1 cellular context compared by ENCODE assay signal in the genomic region with DNA sequence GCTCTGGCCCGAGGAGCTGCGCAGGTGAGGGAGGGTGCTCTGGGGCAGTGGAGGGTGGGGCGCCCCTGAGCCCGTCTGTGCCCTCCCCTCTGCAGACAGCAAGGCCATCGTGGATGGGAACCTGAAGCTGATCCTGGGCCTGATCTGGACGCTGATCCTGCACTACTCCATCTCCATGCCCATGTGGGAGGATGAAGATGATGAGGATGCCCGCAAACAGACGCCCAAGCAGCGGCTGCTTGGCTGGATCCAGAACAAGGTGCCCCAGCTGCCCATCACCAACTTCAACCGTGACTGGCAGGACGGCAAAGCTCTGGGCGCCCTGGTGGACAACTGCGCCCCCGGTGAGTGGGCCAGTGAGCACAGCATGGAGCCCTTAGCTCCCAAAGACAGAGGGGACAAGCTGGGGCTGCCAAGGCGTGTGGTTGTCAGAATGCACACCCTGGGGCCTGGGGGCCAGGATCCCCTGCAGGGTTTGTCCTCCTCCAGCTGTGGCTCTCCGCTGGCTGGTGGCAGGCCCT.
TF ChIP-seq lines count a peak whose summit lies in the region.

No MANE protein-coding gene starts in this region.

TF ChIP-seq in IMR-90, 13 proteins besides CTCF, POLR2A, EP300 and RAD21 (continued from another document):
- TF ChIP-seq, protein P1, sequence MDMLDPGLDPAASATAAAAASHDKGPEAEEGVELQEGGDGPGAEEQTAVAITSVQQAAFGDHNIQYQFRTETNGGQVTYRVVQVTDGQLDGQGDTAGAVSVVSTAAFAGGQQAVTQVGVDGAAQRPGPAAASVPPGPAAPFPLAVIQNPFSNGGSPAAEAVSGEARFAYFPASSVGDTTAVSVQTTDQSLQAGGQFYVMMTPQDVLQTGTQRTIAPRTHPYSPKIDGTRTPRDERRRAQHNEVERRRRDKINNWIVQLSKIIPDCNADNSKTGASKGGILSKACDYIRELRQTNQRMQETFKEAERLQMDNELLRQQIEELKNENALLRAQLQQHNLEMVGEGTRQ (IDR thresholded peaks at IDR 0.05; ENCODE audit: low read depth, low read length), result no peak
- no peak for TF ChIP-seq SMC3 (IDR thresholded peaks at IDR 0.05; ENCODE audit: low read depth, low read length)
- no peak for TF ChIP-seq RFX5 (IDR thresholded peaks at IDR 0.05; ENCODE audit: low read depth, low read length)
- no peak for TF ChIP-seq NFE2L2 (IDR thresholded peaks at IDR 0.05; ENCODE audit: low read depth, low read length)
- TF ChIP-seq BHLHE40 (IDR thresholded peaks at IDR 0.05; ENCODE audit: low read depth, low read length), result no peak
- no peak for TF ChIP-seq MXI1 (IDR thresholded peaks at IDR 0.05; ENCODE audit: borderline replicate concordance, low read depth, low read length)
- TF ChIP-seq, protein P2, sequence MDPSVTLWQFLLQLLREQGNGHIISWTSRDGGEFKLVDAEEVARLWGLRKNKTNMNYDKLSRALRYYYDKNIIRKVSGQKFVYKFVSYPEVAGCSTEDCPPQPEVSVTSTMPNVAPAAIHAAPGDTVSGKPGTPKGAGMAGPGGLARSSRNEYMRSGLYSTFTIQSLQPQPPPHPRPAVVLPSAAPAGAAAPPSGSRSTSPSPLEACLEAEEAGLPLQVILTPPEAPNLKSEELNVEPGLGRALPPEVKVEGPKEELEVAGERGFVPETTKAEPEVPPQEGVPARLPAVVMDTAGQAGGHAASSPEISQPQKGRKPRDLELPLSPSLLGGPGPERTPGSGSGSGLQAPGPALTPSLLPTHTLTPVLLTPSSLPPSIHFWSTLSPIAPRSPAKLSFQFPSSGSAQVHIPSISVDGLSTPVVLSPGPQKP (IDR thresholded peaks at IDR 0.05; ENCODE audit: borderline replicate concordance, low read depth, low read length), result no peak
